In the genomic region with DNA sequence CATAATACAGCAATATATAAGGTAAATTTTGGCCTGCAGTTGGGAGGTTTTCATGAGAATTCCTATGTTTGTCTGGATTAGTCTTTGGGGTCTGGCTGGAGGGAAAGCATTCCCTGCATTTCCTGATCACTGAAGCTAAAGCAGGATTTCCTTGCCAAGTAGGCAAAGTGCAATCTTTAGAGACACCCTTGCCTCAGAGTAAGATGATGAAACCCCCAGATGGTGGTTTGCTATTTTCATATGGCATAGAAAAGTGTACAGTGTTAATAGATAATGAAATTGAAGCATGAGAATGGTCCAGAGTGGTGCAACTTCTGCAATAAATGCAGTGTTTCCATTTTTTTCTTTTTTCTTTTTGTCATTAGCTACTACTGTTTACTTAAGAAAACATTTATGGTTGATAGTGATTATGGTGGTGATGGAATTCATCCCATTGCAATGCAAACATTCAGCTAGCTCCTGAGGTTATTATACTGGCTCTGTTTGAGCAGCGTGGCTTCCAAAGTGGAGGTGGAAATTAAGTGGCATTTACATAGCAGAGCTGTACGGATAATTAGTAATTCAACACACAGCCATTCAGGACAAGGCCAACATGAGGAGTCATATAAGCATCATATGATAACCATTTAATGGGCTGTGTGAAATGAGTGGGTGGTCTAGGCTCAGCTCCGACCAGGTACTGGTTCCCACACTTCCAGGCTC, we compare ENCODE assay signal across 14 cellular contexts.
"Had no signal": no experiment of that assay in that cellular context is flagged by ENCODE, and none has a peak within 500 bp of the region (broad histone marks: within the 10 kb centered on the region; RNA-seq: fewer than 3 reads in every experiment).

No MANE protein-coding gene starts in this region.

- H3K27me3 ChIP-seq: right atrium auricular region, spleen, tibial nerve, vagina had no signal

- H3K27ac ChIP-seq: coronary artery, right atrium auricular region, tibial nerve, vagina had no signal

- H3K36me3 ChIP-seq: right atrium auricular region, spleen, tibial nerve, vagina had no signal

- H3K9me3 ChIP-seq: right atrium auricular region, spleen, tibial nerve, vagina had no signal

- DNase-seq: activated B cell treated with CpG ODN at 0.5 μM for 24 hours; activated CD4-positive, alpha-beta T cell treated with anti-CD3 and anti-CD28 coated beads, Interleukin-2, amount 10 ng/mL, durations not matched to agents 24 days and 14 days; activated CD8-positive, alpha-beta memory T cell treated with anti-CD3 and anti-CD28 coated beads for 24 hours; activated naive CD4-positive, alpha-beta T cell treated with anti-CD3 and anti-CD28 coated beads for 36 hours; effector CD4-positive, alpha-beta T cell; hypothalamus; naive thymus-derived CD4-positive, alpha-beta T cell; spleen; stimulated activated CD4-positive, alpha-beta T cell treated with anti-CD3 and anti-CD28 coated beads, Interleukin-1b, Interleukin-23, amount 100 ng/mL, for 48 hours had no signal

- ATAC-seq: naive thymus-derived CD4-positive, alpha-beta T cell; stimulated activated memory B cell treated with anti-CD40 and anti-IgM and Interleukin-4, amounts not matched to agents 10 μg/mL and 1 μg/mL and 100 μg/mL, for 72 hours had no signal

- H3K4me1 ChIP-seq: right atrium auricular region, vagina had no signal

- H3K4me3 ChIP-seq: coronary artery, right atrium auricular region, spleen, tibial nerve, vagina had no signal
